Comparison of ENCODE assay signal across 11 cellular contexts in the genomic region with DNA sequence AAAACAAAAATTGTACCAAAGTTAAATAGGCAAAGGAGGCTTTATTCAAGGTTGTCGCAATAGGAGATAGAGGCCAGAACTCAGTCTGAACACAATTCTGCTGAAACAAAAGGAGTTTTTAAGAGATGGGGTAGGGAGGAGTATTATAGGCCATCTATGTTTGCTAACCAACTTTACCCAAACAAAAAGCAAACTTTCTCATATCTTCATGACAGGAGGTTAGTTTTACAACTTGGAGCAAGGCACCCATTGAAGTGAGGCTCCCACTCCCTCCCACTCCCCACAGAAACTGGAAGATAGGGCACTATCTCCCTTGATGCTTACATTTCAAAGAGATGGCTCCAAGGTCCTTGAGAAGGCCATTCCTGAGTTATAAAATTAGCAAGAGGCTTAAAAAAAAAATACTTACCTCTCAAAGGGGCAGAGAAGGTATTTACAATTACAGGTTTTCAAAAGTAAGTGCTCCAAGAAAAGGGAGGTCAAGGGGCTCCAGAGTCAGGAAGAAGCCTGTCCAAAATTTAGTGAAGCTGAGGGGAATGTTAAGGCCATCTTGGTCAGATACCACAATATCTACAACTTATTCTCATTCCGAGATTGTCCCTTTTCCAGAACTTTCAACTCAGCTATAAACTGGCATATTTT.
"Had no signal": no experiment of that assay in that cellular context is flagged by ENCODE, and none has a peak within 500 bp of the region (broad histone marks: within the 10 kb centered on the region; RNA-seq: fewer than 3 reads in every experiment).

No MANE protein-coding gene starts in this region.

- H2AFZ ChIP-seq: GM23248, GM23338 had no signal

- H3K4me3 ChIP-seq: GM23248, GM23338, HAP-1 had no signal

- H3K9ac ChIP-seq: GM23248 had no signal

- H3K27ac ChIP-seq: GM23248 had no signal

- H3K4me2 ChIP-seq: GM23338 had no signal

- ATAC-seq: GM23338, HCT116 had no signal

- H3K9me3 Mint-ChIP-seq: GM23338, HFFc6 had no signal

- H3K4me1 ChIP-seq: HAP-1 had no signal

- H3K36me3 ChIP-seq: HAP-1 had no signal

- H3K4me1 Mint-ChIP-seq: GM23338, H9 had no signal

- H3K4me3 Mint-ChIP-seq: GM23338, H9, HFFc6 had no signal

- H3K27ac Mint-ChIP-seq: GM23338, H9, HFFc6 had no signal

- FAIRE-seq: H1, H54 had no signal

- DNase-seq: GM23248, GOT3, H7, H9, HCEC 1CT, HFFc6 had no signal

- H3K9me3 ChIP-seq: HAP-1 had no signal
